9 cellular contexts compared by ENCODE assay signal in genomic region chr19:47471381-47471732, GRCh38. TPM values are rescaled to one million over a fixed set of nuclear protein-coding genes. Genes with fewer than 3 reads are reported as not detected.
DNase-seq lines count a peak whose midpoint lies in the region; ATAC-seq, FAIRE-seq and TF ChIP-seq lines count a peak whose summit lies in the region.
"Had no signal": no experiment of that assay in that cellular context is flagged by ENCODE, and none has a peak within 500 bp of the region (broad histone marks: within the 10 kb centered on the region; RNA-seq: fewer than 3 reads in every experiment).

No MANE protein-coding gene starts in this region.

- H3K4me1 Mint-ChIP-seq in astrocyte (ENCODE audit: low read depth, unreplicated experiment) (peaks cover 9% of the 10 kb centered on the region), memory B cell (peaks cover 13% of the 10 kb centered on the region)

- H3K79me2 ChIP-seq in astrocyte (ENCODE audit: insufficient read depth, low read length) = no peaks in the 10 kb centered on the region

- H3K4me2 ChIP-seq in astrocyte (ENCODE audit: low read length) = no peak overlapping the region

- H3K9me3 ChIP-seq in HAP-1 (no peaks in the 10 kb centered on the region), astrocyte (ENCODE audit: insufficient read depth, low read depth, low read length) (no peaks in the 10 kb centered on the region), suprapubic skin (no peaks in the 10 kb centered on the region)
- H3K9me3 ChIP-seq: left lung had no signal

- peaks cover 4% of the 10 kb centered on the region for H4K20me1 ChIP-seq in astrocyte (ENCODE audit: insufficient read depth, low read length)

- no peak overlapping the region for H2AFZ ChIP-seq in astrocyte (ENCODE audit: low read depth, low read length)

- no peak for TF ChIP-seq POLR2A in suprapubic skin (IDR thresholded peaks at IDR 0.05)

- H3K27ac Mint-ChIP-seq in astrocyte (ENCODE audit: unreplicated experiment) = peak overlapping the region; percentile 77
- no peak overlapping the region for H3K27ac Mint-ChIP-seq in memory B cell

- DNase-seq in HAP-1 (ENCODE audit: low spot score in 2 of 2) (no peak), astrocyte (ENCODE audit: low read depth) (no peak), memory B cell (ENCODE audit: low spot score in 2 of 2) (no peak), suprapubic skin (ENCODE audit: low spot score in 2 of 2) (no peak), kidney glomerular epithelial cell (lab: John Stamatoyannopoulos, UW) (no peak)
- DNase-seq in activated CD4-positive, alpha-beta T cell treated with anti-CD3 and anti-CD28 coated beads, Interleukin-2, amount 50 U/mL, for 48 hours = no peak

- H3K4me3 ChIP-seq in HAP-1 = peak overlapping the region; percentile 13; the same call in 1 of the 2 replicates
- no peak overlapping the region for H3K4me3 ChIP-seq in astrocyte (ENCODE audit: insufficient read depth, low read depth, low read length)
- peak overlapping the region; percentile 1 for H3K4me3 ChIP-seq in suprapubic skin
- H3K4me3 ChIP-seq: left lung had no signal

- peaks cover 3% of the 10 kb centered on the region for H3K36me3 Mint-ChIP-seq in astrocyte (ENCODE audit: low read depth, unreplicated experiment)
- peaks cover 5% of the 10 kb centered on the region for H3K36me3 Mint-ChIP-seq in memory B cell

- ATAC-seq in memory B cell (ENCODE audit: low read depth) (no peak), HG02852 (IDR thresholded peaks at IDR 0.05; ENCODE audit: unreplicated experiment) (no peak)
- ATAC-seq: PC-3 had no signal

- in situ Hi-C loops in HAP-1 (cut with MboI; ENCODE audit: low sequenced_read_pairs) = no loop called here

- peaks cover 30% of the 10 kb centered on the region for H3K27me3 Mint-ChIP-seq in astrocyte (ENCODE audit: low read depth, unreplicated experiment)
- peaks cover 29% of the 10 kb centered on the region for H3K27me3 Mint-ChIP-seq in memory B cell

- H3K4me1 ChIP-seq in HAP-1 (no peaks in the 10 kb centered on the region), astrocyte (ENCODE audit: insufficient read depth, low read length) (no peaks in the 10 kb centered on the region), suprapubic skin (peaks cover 15% of the 10 kb centered on the region)
- H3K4me1 ChIP-seq: left lung had no signal

- H3K9me3 Mint-ChIP-seq in astrocyte (ENCODE audit: unreplicated experiment) (peaks cover 2% of the 10 kb centered on the region), memory B cell (no peaks in the 10 kb centered on the region)

- TF ChIP-seq CTCF in astrocyte (IDR thresholded peaks at IDR 0.05; ENCODE audit: insufficient read depth, low read depth, low read length) = no peak
- no peak for TF ChIP-seq CTCF in suprapubic skin (IDR thresholded peaks at IDR 0.05)

- H3K27me3 ChIP-seq in HAP-1 (ENCODE audit: low read depth) = peaks cover 44% of the 10 kb centered on the region
- H3K27me3 ChIP-seq in astrocyte (ENCODE audit: insufficient read depth, low read length) = peaks cover 35% of the 10 kb centered on the region
- peaks cover 76% of the 10 kb centered on the region for H3K27me3 ChIP-seq in suprapubic skin

- FAIRE-seq in astrocyte (lab: Jason Lieb, UNC) = no peak

- H3K36me3 ChIP-seq in HAP-1 (replicated peaks) = no peaks in the 10 kb centered on the region
- H3K36me3 ChIP-seq in astrocyte (ENCODE audit: insufficient read depth, low read length) = no peaks in the 10 kb centered on the region
- no peaks in the 10 kb centered on the region for H3K36me3 ChIP-seq in suprapubic skin
- H3K36me3 ChIP-seq: left lung had no signal

- TF ChIP-seq EP300 in suprapubic skin (IDR thresholded peaks at IDR 0.05) = no peak

- peak overlapping the region; percentile 80 for H3K4me3 Mint-ChIP-seq in astrocyte (ENCODE audit: unreplicated experiment)
- H3K4me3 Mint-ChIP-seq in memory B cell = peak overlapping the region; percentile 19

- no peak overlapping the region for H3K9ac ChIP-seq in astrocyte (ENCODE audit: low read length)

- WGBS in suprapubic skin = 4% methylated on average over 11 of the region's 16 CpGs

- H3K27ac ChIP-seq in astrocyte (ENCODE audit: low read depth, low read length) (no peak overlapping the region), suprapubic skin (no peak overlapping the region)
- H3K27ac ChIP-seq: left lung had no signal

RNA-seq across cellular contexts. Expression of gene SLC8A2, which starts 0.3 kb away (rescaled TPM):
- total RNA-seq in astrocyte (3.3 and 9.6 TPM in 2 replicates), suprapubic skin (1 to 10 TPM in 1 of 4 donors, under 1 TPM in 2, not detected in 1; 0.26 to 1.2 (median 0.38) TPM)

RNA-seq across cellular contexts. Expression of gene KPTN, which starts 12.7 kb away (rescaled TPM):
- total RNA-seq in astrocyte (13.2 and 15.9 TPM in 2 replicates), suprapubic skin (10 to 100 TPM in 1 of 4 donors, 1 to 10 TPM in 3; 4.3 to 16.3 (median 5.9) TPM)

RNA-seq across cellular contexts. Expression of gene NAPA, which starts 43.5 kb away (rescaled TPM):
- total RNA-seq in astrocyte (122 and 132 TPM in 2 replicates), suprapubic skin (100 to 1,000 TPM; 170 to 232 (median 193) TPM)

RNA-seq across cellular contexts. Expression of gene MEIS3, which starts 52.0 kb away (rescaled TPM):
- total RNA-seq in astrocyte = 71.1 and 93.7 TPM in 2 replicates
- total RNA-seq in suprapubic skin = 1 to 10 TPM; 1.6 to 5.5 (median 3.1) TPM
